In the genomic region with DNA sequence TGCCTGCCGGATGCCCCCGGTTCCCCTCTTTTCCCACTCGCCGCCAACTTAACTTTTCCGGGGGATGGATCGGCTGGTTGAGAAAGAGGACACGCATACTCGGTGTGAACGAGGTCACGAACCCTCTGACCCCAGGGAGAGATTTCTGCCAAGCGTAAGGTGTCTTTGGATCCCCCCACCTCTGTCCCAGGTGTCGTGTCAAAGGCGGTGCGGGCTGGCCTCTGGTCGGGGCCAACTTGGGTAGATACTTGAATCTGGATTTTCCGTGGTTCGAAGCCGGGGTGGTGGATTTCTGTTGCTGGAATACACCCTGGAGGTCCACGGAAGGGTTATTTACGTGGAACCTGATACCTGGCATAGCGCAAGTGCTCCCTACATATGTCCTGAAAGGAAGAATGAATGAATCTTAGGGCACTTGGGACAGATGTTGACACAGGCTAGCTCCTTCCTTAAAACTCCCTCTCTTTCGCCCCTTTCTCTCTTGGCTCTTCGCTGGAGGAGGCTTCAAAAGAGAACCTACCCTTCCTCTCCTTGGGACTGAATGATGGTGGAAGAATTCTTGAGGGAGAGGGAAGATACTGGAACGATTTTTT, we compare ENCODE assay signal across 12 cellular contexts. TPM values are rescaled to one million over a fixed set of nuclear protein-coding genes. Genes with fewer than 3 reads are reported as not detected.
A peak's percentile ranks its signal among the peaks of the same experiment; 100 is the strongest.
DNase-seq lines count a peak whose midpoint lies in the region; ATAC-seq and TF ChIP-seq lines count a peak whose summit lies in the region.
"Had no signal": no experiment of that assay in that cellular context is flagged by ENCODE, and none has a peak within 500 bp of the region (broad histone marks: within the 10 kb centered on the region; RNA-seq: fewer than 3 reads in every experiment).

No MANE protein-coding gene starts in this region.

- H3K9me3 ChIP-seq in breast epithelium (no peaks in the 10 kb centered on the region), mammary epithelial cell (replicated peaks; ENCODE audit: insufficient read depth, low read length) (peaks cover under 1% of the 10 kb centered on the region), upper lobe of right lung (no peaks in the 10 kb centered on the region)

- H3K4me3 Mint-ChIP-seq in endothelial cell (ENCODE audit: unreplicated experiment) = peak overlapping the region; percentile 95
- H3K4me3 Mint-ChIP-seq in nephron progenitor cell = peak overlapping the region; percentile 91

- no peak overlapping the region for H3K9ac ChIP-seq in mammary epithelial cell (ENCODE audit: insufficient read depth, low read length)
- H3K9ac ChIP-seq: BLaER1 had no signal

- 2% methylated on average over 21 of the region's 24 CpGs for WGBS in mammary epithelial cell (ENCODE audit: low coverage, missing lambda C conversion rate)

- H3K79me2 ChIP-seq in mammary epithelial cell (ENCODE audit: insufficient read depth, low read length) = no peaks in the 10 kb centered on the region

- H3K4me3 ChIP-seq in breast epithelium (peak overlapping the region; percentile 65 to 72 (median 66)), mammary epithelial cell (replicated peaks in 1 of 3; ENCODE audit: insufficient read depth in 1 of 3, low read depth in 2 of 3, low read length in 3 of 3) (no peak overlapping the region), upper lobe of right lung (peak overlapping the region; percentile 47)
- H3K4me3 ChIP-seq: BLaER1 had no signal

- dilution Hi-C loops in mammary epithelial cell (cut with HindIII; ENCODE audit: low sequenced_read_pairs) = no loop called here

- peaks cover 3% of the 10 kb centered on the region for H3K27me3 Mint-ChIP-seq in endothelial cell (ENCODE audit: unreplicated experiment)
- H3K27me3 Mint-ChIP-seq in nephron progenitor cell (ENCODE audit: low read depth, poor library complexity) = peaks cover 64% of the 10 kb centered on the region

- H3K27ac Mint-ChIP-seq in endothelial cell (ENCODE audit: unreplicated experiment) = no peak overlapping the region
- no peak overlapping the region for H3K27ac Mint-ChIP-seq in nephron progenitor cell

- ATAC-seq in upper lobe of right lung (no peak), HG03354 (IDR thresholded peaks at IDR 0.05; ENCODE audit: poor library complexity, severe bottlenecking, unreplicated experiment) (no peak), GM19395 (IDR thresholded peaks at IDR 0.05; ENCODE audit: unreplicated experiment) (no peak), GM18907 (IDR thresholded peaks at IDR 0.05; ENCODE audit: unreplicated experiment) (no peak)

- no peaks in the 10 kb centered on the region for H4K20me1 ChIP-seq in mammary epithelial cell (ENCODE audit: insufficient read depth, low read length)
- H4K20me1 ChIP-seq: BLaER1 had no signal

- H3K4me1 Mint-ChIP-seq in endothelial cell (ENCODE audit: unreplicated experiment) = peaks cover 6% of the 10 kb centered on the region
- H3K4me1 Mint-ChIP-seq in nephron progenitor cell = peaks cover 29% of the 10 kb centered on the region

- H3K27me3 ChIP-seq in breast epithelium (peaks cover 0 to 12% of the 10 kb centered on the region in 2 donors), mammary epithelial cell (ENCODE audit: insufficient read depth, low read length) (peaks cover 26% of the 10 kb centered on the region), upper lobe of right lung (peaks cover 59% of the 10 kb centered on the region)
- H3K27me3 ChIP-seq: BLaER1 had no signal

- H3K9me3 Mint-ChIP-seq in endothelial cell (ENCODE audit: unreplicated experiment) = no peaks in the 10 kb centered on the region
- H3K9me3 Mint-ChIP-seq in nephron progenitor cell = no peaks in the 10 kb centered on the region

- in situ Hi-C loops in mammary epithelial cell (cut with MboI; ENCODE audit: low sequenced_read_pairs in 2 of 2) = no loop called here

- no peak overlapping the region for H3K4me2 ChIP-seq in mammary epithelial cell (ENCODE audit: insufficient read depth, low read depth, low read length)
- H3K4me2 ChIP-seq: BLaER1 had no signal

- no peaks in the 10 kb centered on the region for H3K36me3 Mint-ChIP-seq in endothelial cell (ENCODE audit: low read depth, unreplicated experiment)
- no peaks in the 10 kb centered on the region for H3K36me3 Mint-ChIP-seq in nephron progenitor cell (ENCODE audit: low read depth)

- H3K36me3 ChIP-seq in breast epithelium = no peaks in the 10 kb centered on the region
- H3K36me3 ChIP-seq in mammary epithelial cell (ENCODE audit: insufficient read depth, low read length) = no peaks in the 10 kb centered on the region
- H3K36me3 ChIP-seq in upper lobe of right lung = no peaks in the 10 kb centered on the region
- H3K36me3 ChIP-seq: BLaER1 had no signal

- H2AFZ ChIP-seq in mammary epithelial cell (ENCODE audit: low read depth, low read length) = no peak overlapping the region

- TF ChIP-seq CTCF in breast epithelium (IDR thresholded peaks at IDR 0.05) (no peak), mammary epithelial cell (conservative IDR thresholded peaks at IDR 0.05 in 1 of 2, IDR thresholded peaks at IDR 0.05 in 1 of 2; ENCODE audit: extremely low read depth in 1 of 2, insufficient read depth in 1 of 2, low read depth in 1 of 2, low read length in 2 of 2) (no peak), endothelial cell (IDR thresholded peaks at IDR 0.05; ENCODE audit: unreplicated experiment) (no peak), nephron progenitor cell (IDR thresholded peaks at IDR 0.05) (no peak), upper lobe of right lung (IDR thresholded peaks at IDR 0.05) (no peak)

- BruUV-seq in mammary epithelial cell (replicated peaks; lab: Mats Ljungman, UMichigan) = no TSS peak

- H3K27ac ChIP-seq in breast epithelium (peak overlapping the region in 1 of 2 donors; percentile 59), mammary epithelial cell (ENCODE audit: insufficient read depth, low read depth, low read length) (no peak overlapping the region), upper lobe of right lung (no peak overlapping the region)
- H3K27ac ChIP-seq: BLaER1 had no signal

- intact Hi-C loops in breast epithelium (cut with DNase I; ENCODE audit: low total_unique reads) (no loop called here), mammary epithelial cell (cut with micrococcal nuclease) (no loop called here), upper lobe of right lung (cut with DNase I) (no loop called here)

- CTCF ChIA-PET in mammary epithelial cell (lab: Charles Lee; ENCODE audit: low non-redundant PET) = no interaction called here

- DNase-seq in breast epithelium (ENCODE audit: low spot score in 2 of 2) (no peak), mammary epithelial cell (no peak), endothelial cell (ENCODE audit: low spot score) (no peak), nephron progenitor cell (peak; percentile 20), upper lobe of right lung (no peak)
- DNase-seq: activated gamma-delta T cell treated with Interleukin-2 at 50 U/mL for 16 hours, NCI-H510A treated with DMSO at 0.1 percent for 48 hours, T-helper 9 cell had no signal

- H3K4me1 ChIP-seq in breast epithelium = no peaks in the 10 kb centered on the region
- H3K4me1 ChIP-seq in mammary epithelial cell (ENCODE audit: insufficient read depth, low read length) = no peaks in the 10 kb centered on the region
- peaks cover 10% of the 10 kb centered on the region for H3K4me1 ChIP-seq in upper lobe of right lung
- H3K4me1 ChIP-seq: BLaER1 had no signal

- no peak for TF ChIP-seq POLR2A in breast epithelium (IDR thresholded peaks at IDR 0.05)

RNA-seq across cellular contexts. Expression of a gene that starts 1.0 kb away (rescaled TPM):
- total RNA-seq in breast epithelium = 1 to 10 TPM; 2.0 to 4.0 (median 3.4) TPM
- total RNA-seq in mammary epithelial cell = under 1 TPM in 1 of 2 donors, not detected in 1; 0.17 TPM
- not detected for polyA plus RNA-seq in mammary epithelial cell
- not detected for polyA minus RNA-seq in mammary epithelial cell
- 0.26 TPM for total RNA-seq in endothelial cell (ENCODE audit: unreplicated experiment)
- 0.69 TPM for total RNA-seq in upper lobe of right lung

Comparison
In these comparisons a context has a peak if more than half of its experiments do, and no peak if none do; other contexts are left out.
1. H3K4me3 ChIP-seq: peak in breast epithelium (3 of 3) and upper lobe of right lung (single experiment); none in mammary epithelial cell (0 of 3).